ENCODE assay signal across 14 cellular contexts in the genomic region with DNA sequence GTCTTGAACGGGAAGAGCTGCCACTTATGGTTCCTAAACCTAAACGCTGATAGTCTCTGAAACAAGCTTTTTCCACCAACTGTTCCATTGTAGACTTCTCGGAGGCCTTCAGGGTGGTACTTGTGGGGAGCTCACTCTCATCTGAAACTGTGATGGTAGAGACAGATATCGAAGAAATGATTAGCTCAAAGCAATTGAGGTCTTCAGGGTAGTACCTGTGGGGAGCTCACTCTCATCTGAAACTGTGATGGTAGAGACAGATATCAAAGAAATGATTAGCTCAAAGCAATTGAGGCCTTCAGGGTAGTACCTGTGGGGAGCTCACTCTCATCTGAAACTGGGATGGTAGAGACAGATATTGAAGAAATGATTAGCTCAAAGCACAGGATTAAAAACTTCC.
DNase-seq lines count a peak whose midpoint lies in the region; ATAC-seq lines count a peak whose summit lies in the region.
"Had no signal": no experiment of that assay in that cellular context is flagged by ENCODE, and none has a peak within 500 bp of the region (broad histone marks: within the 10 kb centered on the region; RNA-seq: fewer than 3 reads in every experiment).

No MANE protein-coding gene starts in this region.

- H3K27me3 ChIP-seq in HUES48 (ENCODE audit: control insufficient read depth, insufficient read depth, low read length) (no peaks in the 10 kb centered on the region), Karpas-422 (ENCODE audit: low read length) (no peaks in the 10 kb centered on the region)
- H3K27me3 ChIP-seq: BLaER1 treated with 17β-estradiol and CSF1 and Interleukin-3, amounts not matched to agents 10 nM and 100 nM; pancreas had no signal

- no peak overlapping the region for H3K9ac ChIP-seq in HUES48 (ENCODE audit: low read depth, low read length)
- no peak overlapping the region for H3K9ac ChIP-seq in Karpas-422 (ENCODE audit: low read length)
- H3K9ac ChIP-seq: BLaER1 treated with 17β-estradiol and CSF1 and Interleukin-3, amounts not matched to agents 10 nM and 100 nM had no signal

- H3K79me2 ChIP-seq in Karpas-422 (ENCODE audit: low read length), result no peaks in the 10 kb centered on the region

- H3K4me1 ChIP-seq in HUES48 (ENCODE audit: control insufficient read depth, insufficient read depth, low read length), result peaks cover 18% of the 10 kb centered on the region
- H3K4me1 ChIP-seq in Karpas-422 (ENCODE audit: low read length), result peaks cover 5% of the 10 kb centered on the region; the same call in 1 of the 2 replicates
- H3K4me1 ChIP-seq: lower lobe of right lung, pancreas had no signal

- H3K9me3 ChIP-seq in HUES48 (ENCODE audit: control insufficient read depth, insufficient read depth, low read length), result no peaks in the 10 kb centered on the region
- H3K9me3 ChIP-seq in Karpas-422 (ENCODE audit: low read length), result no peaks in the 10 kb centered on the region
- H3K9me3 ChIP-seq: BLaER1 treated with 17β-estradiol and CSF1 and Interleukin-3, amounts not matched to agents 10 nM and 100 nM; lower lobe of right lung; pancreas had no signal

- ATAC-seq in GM18498 (IDR thresholded peaks at IDR 0.05; ENCODE audit: unreplicated experiment) (peak; percentile 52), GM21529 (IDR thresholded peaks at IDR 0.05; ENCODE audit: unreplicated experiment) (peak; percentile 18), HG03469 (IDR thresholded peaks at IDR 0.05; ENCODE audit: unreplicated experiment) (no peak)
- ATAC-seq: lower lobe of right lung, pancreas had no signal

- H3K27ac ChIP-seq in HUES48 (ENCODE audit: low read depth, low read length) (peak overlapping the region; percentile 54), epithelial cell of prostate (peak overlapping the region; percentile 64), Karpas-422 (ENCODE audit: low read length) (no peak overlapping the region)
- H3K27ac ChIP-seq: BLaER1 treated with 17β-estradiol and CSF1 and Interleukin-3, amounts not matched to agents 10 nM and 100 nM; lower lobe of right lung; pancreas had no signal

- DNase-seq in epithelial cell of prostate (ENCODE audit: low read depth, low spot score) (no peak), NCI-H187 (lab: John Stamatoyannopoulos, UW) (no peak), pons (ENCODE audit: low spot score) (no peak), Karpas-422 (no peak)
- DNase-seq: GF-D8, HCEC 1CT, lower lobe of right lung, NCI-H1092 treated with DMSO at 0.1 percent for 48 hours, pancreas had no signal

- no peak overlapping the region for H3K4me2 ChIP-seq in Karpas-422 (ENCODE audit: low read depth, low read length, poor library complexity, severe bottlenecking)
- H3K4me2 ChIP-seq: BLaER1 treated with 17β-estradiol and CSF1 and Interleukin-3, amounts not matched to agents 10 nM and 100 nM had no signal

- H3K4me3 ChIP-seq in HUES48 (ENCODE audit: low read depth, low read length) (no peak overlapping the region), Karpas-422 (ENCODE audit: low read length) (no peak overlapping the region)
- H3K4me3 ChIP-seq: BLaER1 treated with 17β-estradiol and CSF1 and Interleukin-3, amounts not matched to agents 10 nM and 100 nM; lower lobe of right lung; pancreas had no signal

- H4K20me1 ChIP-seq in Karpas-422 (ENCODE audit: insufficient read depth, low read depth, low read length), result no peaks in the 10 kb centered on the region
- H4K20me1 ChIP-seq: BLaER1 treated with 17β-estradiol and CSF1 and Interleukin-3, amounts not matched to agents 10 nM and 100 nM had no signal

- H3K9me2 ChIP-seq in Karpas-422 (replicated peaks; ENCODE audit: insufficient read depth, low read length), result no peaks in the 10 kb centered on the region

- H2AFZ ChIP-seq in Karpas-422 (ENCODE audit: low read length), result no peak overlapping the region

- H3K36me3 ChIP-seq in HUES48 (ENCODE audit: control insufficient read depth, insufficient read depth, low read length) (peaks cover 9% of the 10 kb centered on the region; the same call in 1 of the 2 replicates), Karpas-422 (ENCODE audit: insufficient read depth, low read length) (no peaks in the 10 kb centered on the region)
- H3K36me3 ChIP-seq: pancreas had no signal
